11 cellular contexts compared by ENCODE assay signal in genomic region chrX:99301990-99302389, GRCh38.
A peak's percentile ranks its signal among the peaks of the same experiment; 100 is the strongest.
DNase-seq lines count a peak whose midpoint lies in the region; ATAC-seq and TF ChIP-seq lines count a peak whose summit lies in the region.
"Had no signal": no experiment of that assay in that cellular context is flagged by ENCODE, and none has a peak within 500 bp of the region (broad histone marks: within the 10 kb centered on the region; RNA-seq: fewer than 3 reads in every experiment).

No MANE protein-coding gene starts in this region.

- no peaks in the 10 kb centered on the region for H3F3A ChIP-seq in SK-N-SH (replicated peaks; ENCODE audit: insufficient read depth)

- no peak overlapping the region for H3K56ac ChIP-seq in mesendoderm (ENCODE audit: low read length)

- CTCF ChIA-PET in SK-N-SH (lab: Yijun Ruan, JAX) = interaction anchor here (1.5 to 2.0 kb wide), 2 partner anchors 9 to 1111 kb away, joined by 5 read pairs; no protein-coding TSS in a partner anchor

- ATAC-seq in HG03565 (IDR thresholded peaks at IDR 0.05; ENCODE audit: unreplicated experiment) (no peak), HG02981 (IDR thresholded peaks at IDR 0.05; ENCODE audit: unreplicated experiment) (no peak)
- ATAC-seq: pancreas had no signal

- POLR2A ChIA-PET in SK-N-SH (lab: Yijun Ruan, JAX) = no interaction called here

- no peaks in the 10 kb centered on the region for H3K79me2 ChIP-seq in SK-N-SH (ENCODE audit: insufficient read depth)
- no peaks in the 10 kb centered on the region for H3K79me2 ChIP-seq in mesendoderm (ENCODE audit: control insufficient read depth, insufficient read depth, low read length)

- H2AFZ ChIP-seq in SK-N-SH (ENCODE audit: low read depth) = no peak overlapping the region

- peak; percentile 9 for TF ChIP-seq CTCF in GM10266 (IDR thresholded peaks at IDR 0.05; ENCODE audit: control insufficient read depth, insufficient read depth, low read depth, missing control alignments)
- TF ChIP-seq CTCF in SK-N-SH (IDR thresholded peaks at IDR 0.05) = peak; percentile 71
- TF ChIP-seq CTCF in tibial artery (IDR thresholded peaks at IDR 0.05) = no peak

- H3K27me3 ChIP-seq in SK-N-SH (ENCODE audit: insufficient read depth) (no peaks in the 10 kb centered on the region), mesendoderm (ENCODE audit: insufficient read depth, low read length, poor library complexity) (no peaks in the 10 kb centered on the region), tibial artery (no peaks in the 10 kb centered on the region)

- no peak overlapping the region for H3K4me3 ChIP-seq in SK-N-SH (ENCODE audit: low read depth in 2 of 2, low read length in 1 of 2)
- no peak overlapping the region for H3K4me3 ChIP-seq in mesendoderm (ENCODE audit: low read length)
- no peak overlapping the region for H3K4me3 ChIP-seq in tibial artery
- H3K4me3 ChIP-seq: pancreas had no signal

- H4K8ac ChIP-seq in mesendoderm (ENCODE audit: low read depth, low read length) = no peak overlapping the region

- H3K4me1 ChIP-seq in SK-N-SH (ENCODE audit: control insufficient read depth in 1 of 2, insufficient read depth in 2 of 2, low read depth in 1 of 2, low read length in 1 of 2) (no peaks in the 10 kb centered on the region), mesendoderm (ENCODE audit: control insufficient read depth, low read depth, low read length) (no peaks in the 10 kb centered on the region), tibial artery (no peaks in the 10 kb centered on the region)
- H3K4me1 ChIP-seq: pancreas had no signal

- no peak overlapping the region for H3K18ac ChIP-seq in mesendoderm (ENCODE audit: low read length)

- in situ Hi-C loops in KBM-7 (cut with MboI; ENCODE audit: low pct_unique_long_range_greater_than_20kb, low sequenced_read_pairs) = no loop called here

- DNase-seq in GM10266 (ENCODE audit: extremely low spot score) = no peak
- peak; percentile 46 for DNase-seq in KBM-7
- peak; percentile 3 for DNase-seq in SK-N-SH
- DNase-seq in mesendoderm = peak; percentile 40
- no peak for DNase-seq in COLO829 (ENCODE audit: low spot score)
- DNase-seq in tibial artery = no peak
- DNase-seq: activated CD4-positive, alpha-beta T cell treated with anti-CD3 and anti-CD28 coated beads, Interleukin-2, amount 10 ng/mL, durations not matched to agents 24 days and 14 days; NCI-H1694; pancreas had no signal

- H3K36me3 ChIP-seq in SK-N-SH (replicated peaks in 1 of 2; ENCODE audit: control insufficient read depth in 1 of 2, insufficient read depth in 2 of 2, low read length in 1 of 2) (no peaks in the 10 kb centered on the region), mesendoderm (ENCODE audit: control insufficient read depth, insufficient read depth, low read length) (no peaks in the 10 kb centered on the region), tibial artery (no peaks in the 10 kb centered on the region)
- H3K36me3 ChIP-seq: pancreas had no signal

- no peak overlapping the region for H4K5ac ChIP-seq in mesendoderm (ENCODE audit: low read length)

- no peaks in the 10 kb centered on the region for H3K79me1 ChIP-seq in mesendoderm (ENCODE audit: low read length)

- no peak overlapping the region for H3K4ac ChIP-seq in mesendoderm (ENCODE audit: low read depth, low read length)

- no peaks in the 10 kb centered on the region for H4K20me1 ChIP-seq in SK-N-SH (ENCODE audit: insufficient read depth)

- no peak overlapping the region for H2BK5ac ChIP-seq in mesendoderm (ENCODE audit: low read length)

- intact Hi-C loops in tibial artery (cut with DNase I; ENCODE audit: low total_unique reads) = no loop called here

- no peak overlapping the region for H2BK15ac ChIP-seq in mesendoderm (replicated peaks; ENCODE audit: low read depth)

- H2AK5ac ChIP-seq in mesendoderm (ENCODE audit: low read length) = no peak overlapping the region

- H3K9ac ChIP-seq in SK-N-SH = no peak overlapping the region
- no peak overlapping the region for H3K9ac ChIP-seq in mesendoderm (ENCODE audit: low read length)

- H3K9me3 ChIP-seq in SK-N-SH (no peaks in the 10 kb centered on the region), tibial artery (no peaks in the 10 kb centered on the region)
- H3K9me3 ChIP-seq: pancreas had no signal

- H3K23ac ChIP-seq in mesendoderm (ENCODE audit: low read length) = no peak overlapping the region

- peak; percentile 64 for TF ChIP-seq RAD21 in SK-N-SH (IDR thresholded peaks at IDR 0.05; ENCODE audit: low read length)

- H2BK120ac ChIP-seq in mesendoderm (ENCODE audit: low read depth, low read length) = no peak overlapping the region

- no peaks in the 10 kb centered on the region for H3K9me2 ChIP-seq in SK-N-SH

- WGBS in SK-N-SH (ENCODE audit: low lambda C conversion rate) = 0% methylated on average over 2 of the region's 2 CpGs
- WGBS in mesendoderm (ENCODE audit: extremely low coverage, insufficient coverage, low lambda C conversion rate) = no CpG with 5 or more reads among the region's 2 CpGs

- no peak overlapping the region for H3K27ac ChIP-seq in SK-N-SH (ENCODE audit: low read depth in 2 of 2, low read length in 1 of 2)
- no peak overlapping the region for H3K27ac ChIP-seq in mesendoderm (ENCODE audit: low read depth, low read length)
- H3K27ac ChIP-seq in tibial artery = no peak overlapping the region
- H3K27ac ChIP-seq: pancreas had no signal

- TF ChIP-seq EP300 in SK-N-SH (IDR thresholded peaks at IDR 0.05; ENCODE audit: borderline replicate concordance in 1 of 2, low read depth in 1 of 2, low read length in 1 of 2) = no peak

- H3K4me2 ChIP-seq in SK-N-SH (no peak overlapping the region), mesendoderm (ENCODE audit: low read length) (no peak overlapping the region)

TF ChIP-seq in SK-N-SH, 30 proteins besides CTCF, POLR2A, EP300 and RAD21:
- TF ChIP-seq FOXM1 (IDR thresholded peaks at IDR 0.05; ENCODE audit: low read depth) = no peak
- no peak for TF ChIP-seq ZBTB33 (IDR thresholded peaks at IDR 0.05; ENCODE audit: borderline replicate concordance, low read depth)
- peak; percentile 26; the same call in 1 of the 2 replicates for TF ChIP-seq SMC3 (IDR thresholded peaks at IDR 0.05; ENCODE audit: low read depth, low read length)
- no peak for TF ChIP-seq FOSL2 (IDR thresholded peaks at IDR 0.05; ENCODE audit: borderline replicate concordance, low read depth)
- TF ChIP-seq IRF3 (IDR thresholded peaks at IDR 0.05; ENCODE audit: low read depth, low read length) = no peak
- TF ChIP-seq NRF1 (IDR thresholded peaks at IDR 0.05; ENCODE audit: low read depth, low read length) = no peak

Comparison
In these comparisons a context has a peak if more than half of its experiments do, and no peak if none do; other contexts are left out.
1. DNase-seq: peak in KBM-7 (single experiment), SK-N-SH (single experiment) and mesendoderm (single experiment); none in GM10266 (single experiment), COLO829 (single experiment) and tibial artery (0 of 2).
2. CTCF ChIP-seq: peak in GM10266 (single experiment) and SK-N-SH (single experiment); none in tibial artery (0 of 2).